ENCODE assay signal across 27 cellular contexts in genomic region chr7:33861947-33862346, GRCh38. TPM values are rescaled to one million over a fixed set of nuclear protein-coding genes. Genes with fewer than 3 reads are reported as not detected.
DNase-seq lines count a peak whose midpoint lies in the region; ATAC-seq and TF ChIP-seq lines count a peak whose summit lies in the region.
"Had no signal": no experiment of that assay in that cellular context is flagged by ENCODE, and none has a peak within 500 bp of the region (broad histone marks: within the 10 kb centered on the region; RNA-seq: fewer than 3 reads in every experiment).

No MANE protein-coding gene starts in this region.

- H4K5ac ChIP-seq in H9 (ENCODE audit: insufficient read length, low read depth, low read length) = no peak overlapping the region

- H3K79me2 ChIP-seq in GM23338 (replicated peaks; ENCODE audit: insufficient read depth) (no peaks in the 10 kb centered on the region), H9 (ENCODE audit: insufficient read depth, low read length) (no peaks in the 10 kb centered on the region)

- no peak overlapping the region for H2BK12ac ChIP-seq in H9 (ENCODE audit: insufficient read length, low read depth, low read length)

- no peak overlapping the region for H3K23ac ChIP-seq in H9 (ENCODE audit: insufficient read length, low read depth, low read length)

- H3K14ac ChIP-seq in H9 (ENCODE audit: insufficient read depth, low read length) = no peak overlapping the region

- H2BK15ac ChIP-seq in H9 (ENCODE audit: low read depth, low read length) = no peak overlapping the region

- DNase-seq in GM23338 (ENCODE audit: low spot score) (no peak), H9 (no peak), LHCN-M2 (ENCODE audit: low read depth) (peak; percentile 73), myocyte (ENCODE audit: low read depth) (peak; percentile 50), HCEC 1CT (no peak), NCI-H2196 (lab: John Stamatoyannopoulos, UW; ENCODE audit: unreplicated experiment) (no peak), osteocyte (ENCODE audit: extremely low spot score, unreplicated experiment) (no peak)
- DNase-seq: 8988T; ACHN; BE2C; C1 segment of cervical spinal cord; CD4-positive, alpha-beta memory T cell; CD4-positive, CD25-positive, alpha-beta regulatory T cell; CD8-positive, alpha-beta memory T cell; COR-L47; DMS 273 treated with DMSO at 0.1 percent for 48 hours; DMS153; DMS53; DMS79; DND-41; EL; GDM1 had no signal

- peaks cover 9% of the 10 kb centered on the region for H3K4me1 Mint-ChIP-seq in GM23338
- H3K4me1 Mint-ChIP-seq in H9 = peaks cover 18% of the 10 kb centered on the region in 2 experiments
- no peaks in the 10 kb centered on the region for H3K4me1 Mint-ChIP-seq in osteocyte (ENCODE audit: unreplicated experiment)
- H3K4me1 Mint-ChIP-seq: CD14-positive monocyte; CD4-positive, alpha-beta memory T cell; CD4-positive, CD25-positive, alpha-beta regulatory T cell; CD8-positive, alpha-beta memory T cell had no signal

- no peaks in the 10 kb centered on the region for H3K27me3 ChIP-seq in GM23338 (ENCODE audit: insufficient read depth)
- no peaks in the 10 kb centered on the region for H3K27me3 ChIP-seq in H9 (ENCODE audit: insufficient read depth, low read length)
- H3K27me3 ChIP-seq: BE2C, BLaER1 had no signal

- H3K4me3 Mint-ChIP-seq in GM23338 (no peak overlapping the region), H9 (peak overlapping the region in 1 of 2 experiments; percentile 36; a peak in 1 of 5 replicates), osteocyte (ENCODE audit: unreplicated experiment) (no peak overlapping the region)
- H3K4me3 Mint-ChIP-seq: CD14-positive monocyte; CD4-positive, CD25-positive, alpha-beta regulatory T cell; CD8-positive, alpha-beta memory T cell had no signal

- H3K36me3 Mint-ChIP-seq in GM23338 (ENCODE audit: low read depth) = no peaks in the 10 kb centered on the region; the same call in 2 of the 3 replicates
- peaks cover 0 to 10% (median 9%) of the 10 kb centered on the region in 3 experiments; a peak in 4 of 7 replicates for H3K36me3 Mint-ChIP-seq in H9 (ENCODE audit: insufficient read depth in 1 of 3, low read depth in 3 of 3)
- H3K36me3 Mint-ChIP-seq in osteocyte (ENCODE audit: unreplicated experiment) = no peaks in the 10 kb centered on the region
- H3K36me3 Mint-ChIP-seq: CD14-positive monocyte; CD4-positive, alpha-beta memory T cell; CD4-positive, CD25-positive, alpha-beta regulatory T cell had no signal

- H2BK20ac ChIP-seq in H9 (ENCODE audit: low read depth, low read length, poor library complexity, severe bottlenecking) = no peak overlapping the region

- H4K20me1 ChIP-seq in GM23338 (replicated peaks; ENCODE audit: insufficient read depth) (no peaks in the 10 kb centered on the region), H9 (ENCODE audit: control insufficient read depth, insufficient read depth, insufficient read length) (no peaks in the 10 kb centered on the region)
- H4K20me1 ChIP-seq: BLaER1 had no signal

- H3K4me1 ChIP-seq in GM23338 (ENCODE audit: insufficient read depth) (peaks cover 13% of the 10 kb centered on the region), H9 (ENCODE audit: insufficient read depth, low read length) (peaks cover 4% of the 10 kb centered on the region; the same call in 1 of the 2 replicates)
- H3K4me1 ChIP-seq: BE2C, BLaER1 had no signal

- no peak overlapping the region for H4K8ac ChIP-seq in H9 (replicated peaks; ENCODE audit: insufficient read length, low read depth, low read length)

- H2BK120ac ChIP-seq in H9 (ENCODE audit: low read depth, low read length, poor library complexity, severe bottlenecking) = no peak overlapping the region

- no peak overlapping the region for H2BK5ac ChIP-seq in H9 (ENCODE audit: insufficient read length, low read length)

- H2AK5ac ChIP-seq in H9 (ENCODE audit: insufficient read length, low read length) = no peak overlapping the region

- H3K27ac ChIP-seq in GM23338 (ENCODE audit: low read depth) (no peak overlapping the region), H9 (ENCODE audit: insufficient read length, low read depth, low read length) (no peak overlapping the region)
- H3K27ac ChIP-seq: BLaER1 had no signal

- H3K23me2 ChIP-seq in H9 (ENCODE audit: insufficient read length, low read depth, low read length, poor library complexity, severe bottlenecking) = no peaks in the 10 kb centered on the region

- H3K4me2 ChIP-seq in GM23338 = no peak overlapping the region
- H3K4me2 ChIP-seq in H9 (ENCODE audit: insufficient read depth, insufficient read length, low read length) = no peak overlapping the region
- H3K4me2 ChIP-seq: BLaER1 had no signal

- ATAC-seq in GM23338 (no peak), GM19455 (IDR thresholded peaks at IDR 0.05; ENCODE audit: unreplicated experiment) (no peak)
- ATAC-seq: GM12878 had no signal

- no peaks in the 10 kb centered on the region for H3K9me3 ChIP-seq in H9 (ENCODE audit: control insufficient read depth, low read depth, low read length)
- H3K9me3 ChIP-seq: BE2C had no signal

- no peak overlapping the region for H3K4me3 ChIP-seq in GM23338
- H3K4me3 ChIP-seq: BLaER1, GM12878 had no signal

- TF ChIP-seq CTCF in GM23338 (conservative IDR thresholded peaks at IDR 0.05; ENCODE audit: low read depth in 2 of 2) = no peak
- TF ChIP-seq CTCF in H9 (conservative IDR thresholded peaks at IDR 0.05) = no peak
- no peak for TF ChIP-seq CTCF in osteocyte (IDR thresholded peaks at IDR 0.05)

- H3K56ac ChIP-seq in H9 (ENCODE audit: insufficient read length, low read depth, low read length) = no peak overlapping the region

- H3K9me3 Mint-ChIP-seq in GM23338 (peaks cover 13% of the 10 kb centered on the region; the same call in 2 of the 3 replicates), H9 (peaks cover 6 to 13% of the 10 kb centered on the region in 2 experiments; a peak in 4 of 5 replicates), osteocyte (ENCODE audit: unreplicated experiment) (peaks cover 5% of the 10 kb centered on the region)

- H3T11ph ChIP-seq in H9 (ENCODE audit: low read length) = no peak overlapping the region

- H3K27me3 Mint-ChIP-seq in GM23338 (ENCODE audit: insufficient read depth, low read depth, poor library complexity) (peaks cover 3% of the 10 kb centered on the region), H9 (ENCODE audit: low read depth) (no peaks in the 10 kb centered on the region), osteocyte (ENCODE audit: unreplicated experiment) (peaks cover 3% of the 10 kb centered on the region)
- H3K27me3 Mint-ChIP-seq: CD4-positive, CD25-positive, alpha-beta regulatory T cell had no signal

- no peak overlapping the region for H2AFZ ChIP-seq in GM23338
- H2AFZ ChIP-seq in H9 (ENCODE audit: low read length) = no peak overlapping the region

- H3F3A ChIP-seq in GM23338 (replicated peaks; ENCODE audit: low read depth) = no peaks in the 10 kb centered on the region

- no peaks in the 10 kb centered on the region; the same call in 1 of the 2 replicates for H3K9me2 ChIP-seq in GM23338 (ENCODE audit: insufficient read depth)

- peak overlapping the region; percentile 29; the same call in 1 of the 2 replicates for H3K27ac Mint-ChIP-seq in GM23338
- peak overlapping the region in 2 of 3 experiments; percentile 19 to 76; a peak in 2 of 7 replicates for H3K27ac Mint-ChIP-seq in H9
- H3K27ac Mint-ChIP-seq in osteocyte (ENCODE audit: unreplicated experiment) = no peak overlapping the region
- H3K27ac Mint-ChIP-seq: CD14-positive monocyte; CD4-positive, alpha-beta memory T cell; CD4-positive, CD25-positive, alpha-beta regulatory T cell; CD8-positive, alpha-beta memory T cell had no signal

- H3K4ac ChIP-seq in H9 (ENCODE audit: low read depth, low read length) = no peak overlapping the region

- no peaks in the 10 kb centered on the region for H3K36me3 ChIP-seq in GM23338 (ENCODE audit: insufficient read depth)
- H3K36me3 ChIP-seq: BE2C, BLaER1 had no signal

- no peak overlapping the region for H3K18ac ChIP-seq in H9 (ENCODE audit: insufficient read length, low read depth, low read length)

- no peak overlapping the region for H4K91ac ChIP-seq in H9 (ENCODE audit: insufficient read length, low read depth, low read length)

- no peak overlapping the region for H3K9ac ChIP-seq in H9 (ENCODE audit: extremely low read depth, insufficient read length, low read length)
- H3K9ac ChIP-seq: BLaER1 had no signal

- H3K79me1 ChIP-seq in H9 (ENCODE audit: insufficient read depth, low read depth, low read length, poor library complexity, severe bottlenecking) = no peaks in the 10 kb centered on the region

TF ChIP-seq in GM23338, 12 proteins besides CTCF, POLR2A, EP300 and RAD21 (continues in another document):
- TF ChIP-seq ZNF114 (CRISPR knock-in tag; IDR thresholded peaks at IDR 0.05) = no peak
- TF ChIP-seq EZH2phosphoT487 (IDR thresholded peaks at IDR 0.05; ENCODE audit: unreplicated experiment) = no peak
- no peak for TF ChIP-seq JUNB (IDR thresholded peaks at IDR 0.05; ENCODE audit: unreplicated experiment)
- no peak for TF ChIP-seq NANOG (IDR thresholded peaks at IDR 0.05; ENCODE audit: borderline replicate concordance)
- TF ChIP-seq REST (IDR thresholded peaks at IDR 0.05; ENCODE audit: unreplicated experiment) = no peak

RNA-seq across cellular contexts. Expression of gene BMPER, which starts 43.4 kb away (rescaled TPM):
- total RNA-seq in GM23338 (2014; rRNA removed; shearing (Covaris generic)) = 0.43 and 1.4 TPM in 2 replicates
- 0.53 and 0.77 TPM in 2 replicates for polyA plus RNA-seq in GM23338 (2016; fragmentation: Nextera tagmentation; extraction: Ambion mirVana)
- 0.20 and 0.57 TPM in 2 replicates for total RNA-seq in H9 (2021)
- total RNA-seq in LHCN-M2 (2014; rRNA removed) = 4.1 and 5.1 TPM in 2 replicates
- polyA plus RNA-seq in LHCN-M2 (2012) = 5.7 TPM
- 1.3 and 3.1 TPM in 2 replicates for total RNA-seq in myocyte
- 2.2 TPM for polyA plus RNA-seq in myocyte (2012)
- 0.50 and 0.56 TPM in 2 replicates for total RNA-seq in osteocyte
- total RNA-seq: CD4-positive, CD25-positive, alpha-beta regulatory T cell; CD8-positive, alpha-beta memory T cell; G401; GM12878 had no signal
- polyA plus RNA-seq: CD14-positive monocyte; CD4-positive, CD25-positive, alpha-beta regulatory T cell; CD8-positive, alpha-beta memory T cell had no signal

Comparison
In these comparisons a context has a peak if more than half of its experiments do, and no peak if none do; other contexts are left out.
1. DNase-seq: peak in LHCN-M2 (single experiment) and myocyte (single experiment); none in GM23338 (single experiment), H9 (single experiment), HCEC 1CT (single experiment), NCI-H2196 (single experiment) and osteocyte (single experiment).